ENCODE assay signal across 11 cellular contexts in genomic region chr5:54616031-54616430, GRCh38.
DNase-seq lines count a peak whose midpoint lies in the region; ATAC-seq and TF ChIP-seq lines count a peak whose summit lies in the region.
"Had no signal": no experiment of that assay in that cellular context is flagged by ENCODE, and none has a peak within 500 bp of the region (broad histone marks: within the 10 kb centered on the region; RNA-seq: fewer than 3 reads in every experiment).

No MANE protein-coding gene starts in this region.

- H3K27me3 Mint-ChIP-seq in MCF 10A (ENCODE audit: insufficient read depth, unreplicated experiment) (no peaks in the 10 kb centered on the region), mesothelial cell of epicardium (ENCODE audit: low read depth) (peaks cover 15% of the 10 kb centered on the region)
- H3K27me3 Mint-ChIP-seq: memory B cell had no signal

- DNase-seq in HL-60 (ENCODE audit: low read depth in 1 of 2, low spot score in 1 of 2) (peak; percentile 54 to 78), MCF 10A (ENCODE audit: unreplicated experiment) (peak; percentile 84), right cardiac atrium (peak in 1 of 3 donors; percentile 48), stomach (peak; percentile 43), mesothelial cell of epicardium (ENCODE audit: low spot score in 2 of 2, unreplicated experiment in 2 of 2) (no peak)
- DNase-seq: Kasumi-1, PC-3 had no signal

- TF ChIP-seq POLR2A in stomach (IDR thresholded peaks at IDR 0.05) = no peak

- H3K36me3 Mint-ChIP-seq in MCF 10A (ENCODE audit: insufficient read depth, unreplicated experiment) = no peaks in the 10 kb centered on the region
- H3K36me3 Mint-ChIP-seq in mesothelial cell of epicardium = no peaks in the 10 kb centered on the region

- H3K4me3 Mint-ChIP-seq in MCF 10A (ENCODE audit: unreplicated experiment) = no peak overlapping the region
- no peak overlapping the region for H3K4me3 Mint-ChIP-seq in mesothelial cell of epicardium
- H3K4me3 Mint-ChIP-seq: memory B cell had no signal

- H3K27me3 ChIP-seq in HL-60 (ENCODE audit: insufficient read depth, poor library complexity, severe bottlenecking) (no peaks in the 10 kb centered on the region), right cardiac atrium (ENCODE audit: control insufficient read depth, insufficient read depth) (no peaks in the 10 kb centered on the region), stomach (no peaks in the 10 kb centered on the region)

- peak overlapping the region; percentile 68 for H3K27ac ChIP-seq in HL-60 (replicated peaks)
- no peak overlapping the region for H3K27ac ChIP-seq in right cardiac atrium (ENCODE audit: low read length)
- peak overlapping the region in 2 of 5 donors; percentile 20 to 52 for H3K27ac ChIP-seq in stomach

- H3K36me3 ChIP-seq in stomach = no peaks in the 10 kb centered on the region

- CTCF ChIA-PET in MCF 10A (lab: Yijun Ruan, JAX) = interaction anchor here (1.8 kb wide), 1 partner anchor 99 kb away, joined by 5 read pairs; the partner anchor contains the start of gene SNX18

- no TSS peak for BruUV-seq in MCF 10A (replicated peaks; lab: Mats Ljungman, UMichigan)

- peak; percentile 75 to 79 for ATAC-seq in right cardiac atrium
- no peak for ATAC-seq in GM21723 (IDR thresholded peaks at IDR 0.05; ENCODE audit: unreplicated experiment)
- no peak for ATAC-seq in HG02885 (IDR thresholded peaks at IDR 0.05; ENCODE audit: poor library complexity, unreplicated experiment)
- ATAC-seq in GM21515 (IDR thresholded peaks at IDR 0.05; ENCODE audit: unreplicated experiment) = no peak
- ATAC-seq: PC-3 had no signal

- H3K4me1 ChIP-seq in right cardiac atrium (ENCODE audit: control insufficient read depth, insufficient read depth, low read length) = no peaks in the 10 kb centered on the region
- peaks cover 19 to 55% (median 32%) of the 10 kb centered on the region in 4 donors for H3K4me1 ChIP-seq in stomach

- H3K9me3 ChIP-seq in right cardiac atrium (ENCODE audit: control insufficient read depth, low read length) (no peaks in the 10 kb centered on the region), stomach (no peaks in the 10 kb centered on the region)

- POLR2A ChIA-PET in MCF 10A (lab: Yijun Ruan, JAX) = interaction anchor here (0.7 to 1.5 kb wide), 2 partner anchors 28 to 47 kb away, joined by 3 to 9 read pairs; no protein-coding TSS in a partner anchor

- intact Hi-C loops in MCF 10A (cut with micrococcal nuclease) (no loop called here), right cardiac atrium (cut with DNase I) (no loop called here), stomach (cut with DNase I; ENCODE audit: low total_unique reads) (no loop called here)

- TF ChIP-seq CTCF in HL-60 (IDR thresholded peaks at IDR 0.05; ENCODE audit: insufficient read depth, low read length) (no peak), MCF 10A (IDR thresholded peaks at IDR 0.05; ENCODE audit: unreplicated experiment) (no peak), stomach (IDR thresholded peaks at IDR 0.05) (no peak), mesothelial cell of epicardium (IDR thresholded peaks at IDR 0.05; ENCODE audit: unreplicated experiment) (no peak)

- 36% methylated on average over 3 of the region's 3 CpGs for WGBS in right cardiac atrium
- whole genome bisulfite sequencing in stomach, 5 donors = 8 to 26% (median 14%) methylated on average over 3 of the region's 3 CpGs

- H3K9me3 Mint-ChIP-seq in MCF 10A (ENCODE audit: unreplicated experiment) (no peaks in the 10 kb centered on the region), mesothelial cell of epicardium (no peaks in the 10 kb centered on the region)

- H3K4me1 Mint-ChIP-seq in MCF 10A (ENCODE audit: insufficient read depth, unreplicated experiment) (peaks cover 9% of the 10 kb centered on the region), mesothelial cell of epicardium (peaks cover 9% of the 10 kb centered on the region)

- no peak for TF ChIP-seq EP300 in stomach (IDR thresholded peaks at IDR 0.05)

- H3K4me3 ChIP-seq in HL-60 (replicated peaks; ENCODE audit: insufficient read depth, low read length) (no peak overlapping the region), right cardiac atrium (ENCODE audit: low read length) (no peak overlapping the region), stomach (no peak overlapping the region)

- no peak overlapping the region for H3K27ac Mint-ChIP-seq in MCF 10A (ENCODE audit: low read depth, unreplicated experiment)
- H3K27ac Mint-ChIP-seq in mesothelial cell of epicardium = no peak overlapping the region
- H3K27ac Mint-ChIP-seq: memory B cell had no signal

Comparison
In these comparisons a context has a peak if more than half of its experiments do, and no peak if none do; other contexts are left out.
1. DNase-seq: peak in HL-60 (2 of 2), MCF 10A (single experiment) and stomach (single experiment); none in mesothelial cell of epicardium (0 of 2).
2. ATAC-seq: peak in right cardiac atrium (2 of 2); none in GM21723 (single experiment), HG02885 (single experiment) and GM21515 (single experiment).